In the genomic region with DNA sequence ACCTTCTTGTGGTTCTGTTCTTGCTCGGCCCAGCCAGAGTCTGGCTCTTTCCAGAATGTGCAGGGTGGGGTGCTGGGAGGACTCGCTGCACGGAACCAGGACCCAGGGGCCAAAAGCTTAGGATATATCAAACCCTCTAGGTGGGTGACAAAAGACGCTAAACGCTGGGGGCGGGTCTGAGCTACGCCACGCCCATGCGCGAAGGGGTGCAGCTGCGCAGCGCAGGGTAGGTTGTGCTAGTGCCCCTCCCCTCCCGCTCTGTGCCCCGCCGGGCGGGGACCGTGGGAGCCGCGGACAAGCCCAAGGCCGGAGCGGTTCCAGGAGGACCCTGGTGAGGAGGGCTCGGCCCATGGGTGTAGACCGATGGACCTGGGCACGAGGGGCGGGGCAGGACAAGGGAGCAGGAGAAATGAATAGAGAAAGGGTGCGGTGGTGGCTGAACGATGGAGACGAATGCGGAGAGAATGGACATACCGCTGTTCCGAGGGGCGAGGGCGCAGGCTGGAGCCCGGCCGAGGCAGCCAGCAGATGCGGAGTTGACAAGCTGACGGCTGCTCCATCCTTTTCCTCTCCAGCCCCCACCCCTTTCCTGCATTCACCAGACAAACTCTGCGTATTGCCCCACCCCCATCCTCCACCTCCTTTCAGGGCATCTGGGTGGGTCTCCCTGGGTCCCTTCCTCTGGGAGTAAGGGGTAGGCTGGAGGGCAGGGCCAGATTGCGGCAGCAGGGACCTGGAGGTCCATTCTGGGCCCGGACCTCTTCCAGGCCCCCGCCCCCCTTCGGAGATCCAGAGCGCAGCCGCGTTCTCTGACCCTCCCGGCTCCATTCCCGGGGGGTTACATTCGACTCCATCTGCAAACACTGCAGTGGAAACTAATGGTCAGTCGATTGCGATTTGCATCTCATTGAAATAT, we compare ENCODE assay signal across 1 cellular context.
TF ChIP-seq lines count a peak whose summit lies in the region.

A gene with protein sequence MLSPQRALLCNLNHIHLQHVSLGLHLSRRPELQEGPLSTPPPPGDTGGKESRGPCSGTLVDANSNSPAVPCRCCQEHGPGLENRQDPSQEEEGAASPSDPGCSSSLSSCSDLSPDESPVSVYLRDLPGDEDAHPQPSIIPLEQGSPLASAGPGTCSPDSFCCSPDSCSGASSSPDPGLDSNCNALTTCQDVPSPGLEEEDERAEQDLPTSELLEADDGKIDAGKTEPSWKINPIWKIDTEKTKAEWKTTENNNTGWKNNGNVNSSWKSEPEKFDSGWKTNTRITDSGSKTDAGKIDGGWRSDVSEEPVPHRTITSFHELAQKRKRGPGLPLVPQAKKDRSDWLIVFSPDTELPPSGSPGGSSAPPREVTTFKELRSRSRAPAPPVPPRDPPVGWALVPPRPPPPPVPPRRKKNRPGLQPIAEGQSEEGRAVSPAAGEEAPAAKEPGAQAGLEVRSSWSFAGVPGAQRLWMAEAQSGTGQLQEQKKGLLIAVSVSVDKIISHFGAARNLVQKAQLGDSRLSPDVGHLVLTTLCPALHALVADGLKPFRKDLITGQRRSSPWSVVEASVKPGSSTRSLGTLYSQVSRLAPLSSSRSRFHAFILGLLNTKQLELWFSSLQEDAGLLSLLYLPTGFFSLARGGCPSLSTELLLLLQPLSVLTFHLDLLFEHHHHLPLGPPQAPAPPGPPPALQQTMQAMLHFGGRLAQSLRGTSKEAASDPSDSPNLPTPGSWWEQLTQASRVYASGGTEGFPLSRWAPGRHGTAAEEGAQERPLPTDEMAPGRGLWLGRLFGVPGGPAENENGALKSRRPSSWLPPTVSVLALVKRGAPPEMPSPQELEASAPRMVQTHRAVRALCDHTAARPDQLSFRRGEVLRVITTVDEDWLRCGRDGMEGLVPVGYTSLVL (plus strand): TSS at position 234 of the 916 bp plus-strand sequence. CDS start 880 bp downstream, outside the sequence.

TF ChIP-seq in K562, 482 proteins besides CTCF, POLR2A, EP300 and RAD21 (continued from another document and continues in another):
- TF ChIP-seq, protein P1, sequence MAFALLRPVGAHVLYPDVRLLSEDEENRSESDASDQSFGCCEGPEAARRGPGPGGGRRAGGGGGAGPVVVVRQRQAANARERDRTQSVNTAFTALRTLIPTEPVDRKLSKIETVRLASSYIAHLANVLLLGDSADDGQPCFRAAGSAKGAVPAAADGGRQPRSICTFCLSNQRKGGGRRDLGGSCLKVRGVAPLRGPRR (CRISPR knock-in tag; IDR thresholded peaks at IDR 0.05) = no peak
- TF ChIP-seq MYNN (IDR thresholded peaks at IDR 0.05) (peak; percentile 78), MYNN (CRISPR knock-in tag; IDR thresholded peaks at IDR 0.05) (no peak), MBD2 (IDR thresholded peaks at IDR 0.05; ENCODE audit: borderline replicate concordance, low read depth) (0 out of 2 replicates have a peak, but pooled peaks have one; percentile 37), CCNT2 (IDR thresholded peaks at IDR 0.05; ENCODE audit: borderline replicate concordance, extremely low read depth, insufficient read length, low read depth, low read length) (peak; percentile 70), E2F3 (CRISPR knock-in tag; IDR thresholded peaks at IDR 0.05) (no peak), POU5F1 (IDR thresholded peaks at IDR 0.05; ENCODE audit: borderline replicate concordance, low read depth, low read length, partially characterized antibody) (no peak), HIVEP1 (CRISPR knock-in tag; IDR thresholded peaks at IDR 0.05) (no peak), ZNF75A (CRISPR knock-in tag; IDR thresholded peaks at IDR 0.05) (no peak), TOE1 (IDR thresholded peaks at IDR 0.05; ENCODE audit: borderline replicate concordance) (no peak), TOE1 (CRISPR knock-in tag; IDR thresholded peaks at IDR 0.05; ENCODE audit: borderline replicate concordance, low read depth) (no peak), FOXM1 (IDR thresholded peaks at IDR 0.05; ENCODE audit: low read depth) (no peak), FOXM1 (CRISPR knock-in tag; IDR thresholded peaks at IDR 0.05; ENCODE audit: low read depth) (no peak), ELF4 (CRISPR knock-in tag; IDR thresholded peaks at IDR 0.05) (peak; percentile 61; the same call in 1 of the 2 replicates), ZNF644 (tag; IDR thresholded peaks at IDR 0.05; ENCODE audit: low read depth) (no peak), EGR1 (conservative IDR thresholded peaks at IDR 0.05) (no peak), FOSL1 (tag; conservative IDR thresholded peaks at IDR 0.05) (no peak), KAT7 (CRISPR knock-in tag; IDR thresholded peaks at IDR 0.05; ENCODE audit: borderline replicate concordance) (no peak), CEBPB (tag; IDR thresholded peaks at IDR 0.05) (no peak), KLF10 (CRISPR knock-in tag; IDR thresholded peaks at IDR 0.05) (no peak), CHCHD3 (CRISPR knock-in tag; IDR thresholded peaks at IDR 0.05) (no peak), RBM22 (IDR thresholded peaks at IDR 0.05; ENCODE audit: low read depth, low read length, poor library complexity, severe bottlenecking) (peak; percentile 18), SRF (CRISPR knock-in tag; IDR thresholded peaks at IDR 0.05) (no peak), RBM14 (IDR thresholded peaks at IDR 0.05; ENCODE audit: borderline replicate concordance, insufficient read depth, low read depth, low read length) (no peak), ZNF77 (CRISPR knock-in tag; IDR thresholded peaks at IDR 0.05) (no peak)
- TF ChIP-seq, protein P2, sequence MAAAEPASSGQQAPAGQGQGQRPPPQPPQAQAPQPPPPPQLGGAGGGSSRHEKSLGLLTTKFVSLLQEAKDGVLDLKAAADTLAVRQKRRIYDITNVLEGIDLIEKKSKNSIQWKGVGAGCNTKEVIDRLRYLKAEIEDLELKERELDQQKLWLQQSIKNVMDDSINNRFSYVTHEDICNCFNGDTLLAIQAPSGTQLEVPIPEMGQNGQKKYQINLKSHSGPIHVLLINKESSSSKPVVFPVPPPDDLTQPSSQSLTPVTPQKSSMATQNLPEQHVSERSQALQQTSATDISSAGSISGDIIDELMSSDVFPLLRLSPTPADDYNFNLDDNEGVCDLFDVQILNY (CRISPR knock-in tag; IDR thresholded peaks at IDR 0.05) = no peak
- TF ChIP-seq, protein P3, sequence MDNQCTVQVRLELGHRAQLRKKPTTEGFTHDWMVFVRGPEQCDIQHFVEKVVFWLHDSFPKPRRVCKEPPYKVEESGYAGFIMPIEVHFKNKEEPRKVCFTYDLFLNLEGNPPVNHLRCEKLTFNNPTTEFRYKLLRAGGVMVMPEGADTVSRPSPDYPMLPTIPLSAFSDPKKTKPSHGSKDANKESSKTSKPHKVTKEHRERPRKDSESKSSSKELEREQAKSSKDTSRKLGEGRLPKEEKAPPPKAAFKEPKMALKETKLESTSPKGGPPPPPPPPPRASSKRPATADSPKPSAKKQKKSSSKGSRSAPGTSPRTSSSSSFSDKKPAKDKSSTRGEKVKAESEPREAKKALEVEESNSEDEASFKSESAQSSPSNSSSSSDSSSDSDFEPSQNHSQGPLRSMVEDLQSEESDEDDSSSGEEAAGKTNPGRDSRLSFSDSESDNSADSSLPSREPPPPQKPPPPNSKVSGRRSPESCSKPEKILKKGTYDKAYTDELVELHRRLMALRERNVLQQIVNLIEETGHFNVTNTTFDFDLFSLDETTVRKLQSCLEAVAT (IDR thresholded peaks at IDR 0.05) = peak in 1 of 2 experiments; percentile 35; a peak in 1 of 4 replicates
- TF ChIP-seq, protein P4, sequence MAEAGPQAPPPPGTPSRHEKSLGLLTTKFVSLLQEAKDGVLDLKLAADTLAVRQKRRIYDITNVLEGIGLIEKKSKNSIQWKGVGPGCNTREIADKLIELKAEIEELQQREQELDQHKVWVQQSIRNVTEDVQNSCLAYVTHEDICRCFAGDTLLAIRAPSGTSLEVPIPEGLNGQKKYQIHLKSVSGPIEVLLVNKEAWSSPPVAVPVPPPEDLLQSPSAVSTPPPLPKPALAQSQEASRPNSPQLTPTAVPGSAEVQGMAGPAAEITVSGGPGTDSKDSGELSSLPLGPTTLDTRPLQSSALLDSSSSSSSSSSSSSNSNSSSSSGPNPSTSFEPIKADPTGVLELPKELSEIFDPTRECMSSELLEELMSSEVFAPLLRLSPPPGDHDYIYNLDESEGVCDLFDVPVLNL (CRISPR knock-in tag; IDR thresholded peaks at IDR 0.05; ENCODE audit: low read depth) = no peak
- TF ChIP-seq, protein P5, sequence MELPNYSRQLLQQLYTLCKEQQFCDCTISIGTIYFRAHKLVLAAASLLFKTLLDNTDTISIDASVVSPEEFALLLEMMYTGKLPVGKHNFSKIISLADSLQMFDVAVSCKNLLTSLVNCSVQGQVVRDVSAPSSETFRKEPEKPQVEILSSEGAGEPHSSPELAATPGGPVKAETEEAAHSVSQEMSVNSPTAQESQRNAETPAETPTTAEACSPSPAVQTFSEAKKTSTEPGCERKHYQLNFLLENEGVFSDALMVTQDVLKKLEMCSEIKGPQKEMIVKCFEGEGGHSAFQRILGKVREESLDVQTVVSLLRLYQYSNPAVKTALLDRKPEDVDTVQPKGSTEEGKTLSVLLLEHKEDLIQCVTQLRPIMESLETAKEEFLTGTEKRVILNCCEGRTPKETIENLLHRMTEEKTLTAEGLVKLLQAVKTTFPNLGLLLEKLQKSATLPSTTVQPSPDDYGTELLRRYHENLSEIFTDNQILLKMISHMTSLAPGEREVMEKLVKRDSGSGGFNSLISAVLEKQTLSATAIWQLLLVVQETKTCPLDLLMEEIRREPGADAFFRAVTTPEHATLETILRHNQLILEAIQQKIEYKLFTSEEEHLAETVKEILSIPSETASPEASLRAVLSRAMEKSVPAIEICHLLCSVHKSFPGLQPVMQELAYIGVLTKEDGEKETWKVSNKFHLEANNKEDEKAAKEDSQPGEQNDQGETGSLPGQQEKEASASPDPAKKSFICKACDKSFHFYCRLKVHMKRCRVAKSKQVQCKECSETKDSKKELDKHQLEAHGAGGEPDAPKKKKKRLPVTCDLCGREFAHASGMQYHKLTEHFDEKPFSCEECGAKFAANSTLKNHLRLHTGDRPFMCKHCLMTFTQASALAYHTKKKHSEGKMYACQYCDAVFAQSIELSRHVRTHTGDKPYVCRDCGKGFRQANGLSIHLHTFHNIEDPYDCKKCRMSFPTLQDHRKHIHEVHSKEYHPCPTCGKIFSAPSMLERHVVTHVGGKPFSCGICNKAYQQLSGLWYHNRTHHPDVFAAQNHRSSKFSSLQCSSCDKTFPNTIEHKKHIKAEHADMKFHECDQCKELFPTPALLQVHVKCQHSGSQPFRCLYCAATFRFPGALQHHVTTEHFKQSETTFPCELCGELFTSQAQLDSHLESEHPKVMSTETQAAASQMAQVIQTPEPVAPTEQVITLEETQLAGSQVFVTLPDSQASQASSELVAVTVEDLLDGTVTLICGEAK (IDR thresholded peaks at IDR 0.05) = no peak
- TF ChIP-seq, protein P5 (CRISPR knock-in tag; IDR thresholded peaks at IDR 0.05) = no peak
- TF ChIP-seq, protein P6, sequence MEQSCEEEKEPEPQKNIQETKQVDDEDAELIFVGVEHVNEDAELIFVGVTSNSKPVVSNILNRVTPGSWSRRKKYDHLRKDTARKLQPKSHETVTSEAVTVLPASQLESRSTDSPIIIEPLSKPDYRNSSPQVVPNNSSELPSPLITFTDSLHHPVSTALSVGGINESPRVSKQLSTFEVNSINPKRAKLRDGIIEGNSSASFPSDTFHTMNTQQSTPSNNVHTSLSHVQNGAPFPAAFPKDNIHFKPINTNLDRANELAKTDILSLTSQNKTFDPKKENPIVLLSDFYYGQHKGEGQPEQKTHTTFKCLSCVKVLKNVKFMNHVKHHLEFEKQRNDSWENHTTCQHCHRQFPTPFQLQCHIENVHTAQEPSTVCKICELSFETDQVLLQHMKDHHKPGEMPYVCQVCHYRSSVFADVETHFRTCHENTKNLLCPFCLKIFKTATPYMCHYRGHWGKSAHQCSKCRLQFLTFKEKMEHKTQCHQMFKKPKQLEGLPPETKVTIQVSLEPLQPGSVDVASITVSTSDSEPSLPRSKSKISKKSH (CRISPR knock-in tag; IDR thresholded peaks at IDR 0.05) = no peak
- TF ChIP-seq, protein P7, sequence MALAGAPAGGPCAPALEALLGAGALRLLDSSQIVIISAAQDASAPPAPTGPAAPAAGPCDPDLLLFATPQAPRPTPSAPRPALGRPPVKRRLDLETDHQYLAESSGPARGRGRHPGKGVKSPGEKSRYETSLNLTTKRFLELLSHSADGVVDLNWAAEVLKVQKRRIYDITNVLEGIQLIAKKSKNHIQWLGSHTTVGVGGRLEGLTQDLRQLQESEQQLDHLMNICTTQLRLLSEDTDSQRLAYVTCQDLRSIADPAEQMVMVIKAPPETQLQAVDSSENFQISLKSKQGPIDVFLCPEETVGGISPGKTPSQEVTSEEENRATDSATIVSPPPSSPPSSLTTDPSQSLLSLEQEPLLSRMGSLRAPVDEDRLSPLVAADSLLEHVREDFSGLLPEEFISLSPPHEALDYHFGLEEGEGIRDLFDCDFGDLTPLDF (CRISPR knock-in tag; IDR thresholded peaks at IDR 0.05) = no peak
- TF ChIP-seq, protein P8, sequence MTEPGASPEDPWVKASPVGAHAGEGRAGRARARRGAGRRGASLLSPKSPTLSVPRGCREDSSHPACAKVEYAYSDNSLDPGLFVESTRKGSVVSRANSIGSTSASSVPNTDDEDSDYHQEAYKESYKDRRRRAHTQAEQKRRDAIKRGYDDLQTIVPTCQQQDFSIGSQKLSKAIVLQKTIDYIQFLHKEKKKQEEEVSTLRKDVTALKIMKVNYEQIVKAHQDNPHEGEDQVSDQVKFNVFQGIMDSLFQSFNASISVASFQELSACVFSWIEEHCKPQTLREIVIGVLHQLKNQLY (CRISPR knock-in tag; conservative IDR thresholded peaks at IDR 0.05) = no peak
